1 cellular context compared by ENCODE assay signal in genomic region chr2:179857236-179857635, GRCh38.
TF ChIP-seq lines count a peak whose summit lies in the region.

No MANE protein-coding gene starts in this region.

TF ChIP-seq in SK-N-SH treated with all-trans-retinoic acid at 6 μM for 48 hours, 23 proteins besides CTCF, POLR2A, EP300 and RAD21 (continued from another document):
- no peak for TF ChIP-seq RARB (CRISPR knock-in tag; IDR thresholded peaks at IDR 0.05)
- TF ChIP-seq TOX (CRISPR knock-in tag; IDR thresholded peaks at IDR 0.05; ENCODE audit: borderline replicate concordance) = no peak
